ENCODE assay signal across 16 cellular contexts in the genomic region with DNA sequence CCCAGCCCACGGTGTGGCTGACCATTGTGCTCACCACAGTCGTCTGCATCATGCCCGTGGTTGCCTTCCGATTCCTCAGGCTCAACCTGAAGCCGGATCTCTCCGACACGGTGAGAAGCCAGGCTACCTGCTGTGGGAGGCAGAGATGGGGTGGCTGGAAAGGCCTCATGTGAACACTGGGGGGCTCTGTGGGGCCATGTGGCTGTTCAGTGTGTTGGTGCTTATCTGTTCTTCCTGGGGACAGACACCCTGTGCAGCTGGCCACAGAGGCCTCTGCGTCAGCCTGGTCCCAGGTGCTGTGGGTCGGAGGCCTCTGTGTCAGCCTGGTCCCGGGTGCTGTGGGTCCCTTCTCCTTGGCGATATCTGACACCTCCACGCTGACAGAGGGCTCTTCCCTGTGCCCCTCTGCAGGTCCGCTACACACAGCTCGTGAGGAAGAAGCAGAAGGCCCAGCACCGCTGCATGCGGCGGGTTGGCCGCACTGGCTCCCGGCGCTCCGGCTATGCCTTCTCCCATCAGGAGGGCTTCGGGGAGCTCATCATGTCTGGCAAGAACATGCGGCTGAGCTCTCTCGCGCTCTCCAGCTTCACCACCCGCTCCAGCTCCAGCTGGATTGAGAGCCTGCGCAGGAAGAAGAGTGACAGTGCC. TPM values are rescaled to one million over a fixed set of nuclear protein-coding genes. Genes with fewer than 3 reads are reported as not detected.
DNase-seq lines count a peak whose midpoint lies in the region; ATAC-seq and TF ChIP-seq lines count a peak whose summit lies in the region.
"Had no signal": no experiment of that assay in that cellular context is flagged by ENCODE, and none has a peak within 500 bp of the region (broad histone marks: within the 10 kb centered on the region; RNA-seq: fewer than 3 reads in every experiment).

No MANE protein-coding gene starts in this region.

- H3K4me3 ChIP-seq in HEK293 (ENCODE audit: low read depth, low read length) (no peak overlapping the region), WERI-Rb-1 (ENCODE audit: low read depth, low read length) (no peak overlapping the region)
- no peak overlapping the region for H3K4me3 ChIP-seq in naive thymus-derived CD4-positive, alpha-beta T cell (ENCODE audit: low read length)
- H3K4me3 ChIP-seq: cardiac muscle cell, esophagus muscularis mucosa, SK-N-MC, uterus had no signal

- H3K9me3 Mint-ChIP-seq in activated CD4-positive, alpha-beta memory T cell treated with anti-CD3 and anti-CD28 coated beads for 36 hours = no peaks in the 10 kb centered on the region
- no peaks in the 10 kb centered on the region for H3K9me3 Mint-ChIP-seq in activated CD4-positive, alpha-beta memory T cell treated with anti-CD3 and anti-CD28 coated beads, Interleukin-2, amount 10 ng/mL, durations not matched to agents 7 days and 5 days
- H3K9me3 Mint-ChIP-seq in naive thymus-derived CD4-positive, alpha-beta T cell = no peaks in the 10 kb centered on the region

- peaks cover 53% of the 10 kb centered on the region for H3K36me3 Mint-ChIP-seq in activated CD4-positive, alpha-beta memory T cell treated with anti-CD3 and anti-CD28 coated beads for 36 hours
- peaks cover 70% of the 10 kb centered on the region for H3K36me3 Mint-ChIP-seq in activated CD4-positive, alpha-beta memory T cell treated with anti-CD3 and anti-CD28 coated beads, Interleukin-2, amount 10 ng/mL, durations not matched to agents 7 days and 5 days (ENCODE audit: low read depth)
- peaks cover 6 to 50% (median 28%) of the 10 kb centered on the region in 5 donors for H3K36me3 Mint-ChIP-seq in naive thymus-derived CD4-positive, alpha-beta T cell

- no peak overlapping the region for H3K4me3 Mint-ChIP-seq in activated CD4-positive, alpha-beta memory T cell treated with anti-CD3 and anti-CD28 coated beads for 36 hours
- H3K4me3 Mint-ChIP-seq in activated CD4-positive, alpha-beta memory T cell treated with anti-CD3 and anti-CD28 coated beads, Interleukin-2, amount 10 ng/mL, durations not matched to agents 7 days and 5 days = no peak overlapping the region
- H3K4me3 Mint-ChIP-seq in naive thymus-derived CD4-positive, alpha-beta T cell = peak overlapping the region in 1 of 10 donors; percentile 20

- no peaks in the 10 kb centered on the region for H3K27me3 Mint-ChIP-seq in activated CD4-positive, alpha-beta memory T cell treated with anti-CD3 and anti-CD28 coated beads for 36 hours
- H3K27me3 Mint-ChIP-seq in activated CD4-positive, alpha-beta memory T cell treated with anti-CD3 and anti-CD28 coated beads, Interleukin-2, amount 10 ng/mL, durations not matched to agents 7 days and 5 days = no peaks in the 10 kb centered on the region
- H3K27me3 Mint-ChIP-seq in naive thymus-derived CD4-positive, alpha-beta T cell = no peaks in the 10 kb centered on the region

- ATAC-seq in naive thymus-derived CD4-positive, alpha-beta T cell = no peak
- ATAC-seq in HG03442 (IDR thresholded peaks at IDR 0.05; ENCODE audit: unreplicated experiment) (no peak), HG03039 (IDR thresholded peaks at IDR 0.05; ENCODE audit: unreplicated experiment) (no peak)

- intact Hi-C loops in activated CD4-positive, alpha-beta memory T cell treated with anti-CD3 and anti-CD28 coated beads for 36 hours (cut with micrococcal nuclease) = no loop called here
- intact Hi-C loops in naive thymus-derived CD4-positive, alpha-beta T cell (cut with micrococcal nuclease) = loop anchor here in 1 of 2 donors (1.0 kb wide), 1 partner anchor 130 kb away; no protein-coding TSS in a partner anchor

- H3K27ac Mint-ChIP-seq in activated CD4-positive, alpha-beta memory T cell treated with anti-CD3 and anti-CD28 coated beads for 36 hours = peak overlapping the region; percentile 39
- H3K27ac Mint-ChIP-seq in activated CD4-positive, alpha-beta memory T cell treated with anti-CD3 and anti-CD28 coated beads, Interleukin-2, amount 10 ng/mL, durations not matched to agents 7 days and 5 days = no peak overlapping the region
- peak overlapping the region in 8 of 9 donors; percentile 1 to 100 (median 68) for H3K27ac Mint-ChIP-seq in naive thymus-derived CD4-positive, alpha-beta T cell

- 0 out of 2 replicates have a peak, but pooled peaks cover 1% of the 10 kb centered on the region for H3K4me1 ChIP-seq in HEK293 (ENCODE audit: control insufficient read depth, insufficient read depth, low read length)
- peaks cover 44 to 46% of the 10 kb centered on the region in 2 donors for H3K4me1 ChIP-seq in naive thymus-derived CD4-positive, alpha-beta T cell (ENCODE audit: control insufficient read depth in 2 of 2, insufficient read depth in 2 of 2, low read length in 2 of 2)
- H3K4me1 ChIP-seq: parathyroid adenoma had no signal

- no peaks in the 10 kb centered on the region for H3K9me3 ChIP-seq in HEK293 (ENCODE audit: control insufficient read depth, insufficient read depth, low read depth, low read length)
- no peaks in the 10 kb centered on the region for H3K9me3 ChIP-seq in WERI-Rb-1 (ENCODE audit: severe bottlenecking)
- no peaks in the 10 kb centered on the region for H3K9me3 ChIP-seq in naive thymus-derived CD4-positive, alpha-beta T cell (ENCODE audit: control insufficient read depth in 2 of 3, low read length in 3 of 3)
- H3K9me3 ChIP-seq: esophagus muscularis mucosa, uterus had no signal

- no peak for DNase-seq in activated CD4-positive, alpha-beta memory T cell treated with anti-CD3 and anti-CD28 coated beads for 36 hours
- no peak for DNase-seq in activated CD4-positive, alpha-beta memory T cell treated with anti-CD3 and anti-CD28 coated beads, Interleukin-2, amount 10 ng/mL, durations not matched to agents 7 days and 5 days
- DNase-seq in WERI-Rb-1 (no peak), HuH-7 (ENCODE audit: low spot score) (no peak)
- DNase-seq in naive thymus-derived CD4-positive, alpha-beta T cell = no peak
- DNase-seq: activated CD4-positive, CD25-positive, alpha-beta regulatory T cell; stimulated activated CD8-positive, alpha-beta memory T cell treated with anti-CD3 and anti-CD28 coated beads, Interleukin-4, amount 100 ng/mL, for 48 hours; uterus had no signal

- peaks cover 4 to 63% of the 10 kb centered on the region in 2 experiments; a peak in 2 of 3 replicates for H3K36me3 ChIP-seq in HEK293 (ENCODE audit: control insufficient read depth in 2 of 2, insufficient read depth in 1 of 2, low read length in 2 of 2)
- H3K36me3 ChIP-seq in WERI-Rb-1 = peaks cover 58% of the 10 kb centered on the region
- H3K36me3 ChIP-seq in naive thymus-derived CD4-positive, alpha-beta T cell (ENCODE audit: control insufficient read depth in 2 of 3, insufficient read depth in 3 of 3, low read length in 3 of 3) = peaks cover 25 to 65% (median 35%) of the 10 kb centered on the region in 3 experiments
- H3K36me3 ChIP-seq: uterus had no signal

- POLR2A ChIA-PET in activated CD4-positive, alpha-beta memory T cell treated with anti-CD3 and anti-CD28 coated beads for 36 hours (lab: Charles Lee) = no interaction called here
- POLR2A ChIA-PET in activated CD4-positive, alpha-beta memory T cell treated with anti-CD3 and anti-CD28 coated beads, Interleukin-2, amount 10 ng/mL, durations not matched to agents 7 days and 5 days (lab: Charles Lee) = interaction anchor here (1.1 kb wide), 1 partner anchor 117 kb away, joined by 3 read pairs; no protein-coding TSS in a partner anchor
- POLR2A ChIA-PET in HEK293 (lab: Yijun Ruan, JAX) = no interaction called here
- POLR2A ChIA-PET in naive thymus-derived CD4-positive, alpha-beta T cell (lab: Charles Lee) = interaction anchor here (0.5 to 14.7 kb wide), 5 partner anchors 10 to 93 kb away, joined by 3 to 160 read pairs (median 5); a partner anchor contains a TSS

- TF ChIP-seq CTCF in HEK293 (tag by site-specific recombination; IDR thresholded peaks at IDR 0.05) (peak; percentile 41), WERI-Rb-1 (IDR thresholded peaks at IDR 0.05; ENCODE audit: low read depth, low read length) (peak; percentile 26; the same call in 1 of the 2 replicates)

- peaks cover 67% of the 10 kb centered on the region for H3K4me1 Mint-ChIP-seq in activated CD4-positive, alpha-beta memory T cell treated with anti-CD3 and anti-CD28 coated beads for 36 hours (ENCODE audit: low read depth)
- H3K4me1 Mint-ChIP-seq in activated CD4-positive, alpha-beta memory T cell treated with anti-CD3 and anti-CD28 coated beads, Interleukin-2, amount 10 ng/mL, durations not matched to agents 7 days and 5 days = peaks cover 63% of the 10 kb centered on the region
- H3K4me1 Mint-ChIP-seq in naive thymus-derived CD4-positive, alpha-beta T cell = peaks cover 45 to 88% (median 62%) of the 10 kb centered on the region in 7 donors

- CTCF ChIA-PET in activated CD4-positive, alpha-beta memory T cell treated with anti-CD3 and anti-CD28 coated beads for 36 hours (lab: Charles Lee) = interaction anchor here (1.1 to 13.9 kb wide), 4 partner anchors 14 to 132 kb away, joined by 3 to 177 read pairs (median 4); no protein-coding TSS in a partner anchor
- CTCF ChIA-PET in activated CD4-positive, alpha-beta memory T cell treated with anti-CD3 and anti-CD28 coated beads, Interleukin-2, amount 10 ng/mL, durations not matched to agents 7 days and 5 days (lab: Charles Lee) = interaction anchor here (1.7 to 10.2 kb wide), 2 partner anchors 13 to 19 kb away, joined by 3 to 138 read pairs; no protein-coding TSS in a partner anchor
- CTCF ChIA-PET in HEK293 (lab: Yijun Ruan, JAX) = interaction anchor here (0.8 to 1.4 kb wide), 3 partner anchors 13 to 198 kb away, joined by 3 to 7 read pairs (median 4); a partner anchor contains a TSS
- CTCF ChIA-PET in naive thymus-derived CD4-positive, alpha-beta T cell (lab: Charles Lee) = interaction anchor here (0.9 to 8.8 kb wide), 3 partner anchors 14 to 111 kb away, joined by 3 to 129 read pairs (median 3); a partner anchor contains a TSS

- H3K27me3 ChIP-seq in WERI-Rb-1 (ENCODE audit: insufficient read depth, low read depth, severe bottlenecking) = peaks cover 21% of the 10 kb centered on the region
- H3K27me3 ChIP-seq in naive thymus-derived CD4-positive, alpha-beta T cell (ENCODE audit: control insufficient read depth in 2 of 2, insufficient read depth in 2 of 2, low read length in 2 of 2) = no peaks in the 10 kb centered on the region
- H3K27me3 ChIP-seq: cardiac muscle cell, esophagus muscularis mucosa, uterus had no signal

- H3K27ac ChIP-seq in HEK293 (ENCODE audit: extremely low read depth, low read depth, low read length) (no peak overlapping the region), WERI-Rb-1 (no peak overlapping the region)
- peak overlapping the region; percentile 31 for H3K27ac ChIP-seq in naive thymus-derived CD4-positive, alpha-beta T cell (ENCODE audit: low read depth, low read length)
- H3K27ac ChIP-seq: cardiac muscle cell, parathyroid adenoma, SK-N-MC, uterus had no signal

RNA-seq across cellular contexts. Expression of a gene that starts 23.2 kb away (rescaled TPM):
- total RNA-seq in activated CD4-positive, alpha-beta memory T cell treated with anti-CD3 and anti-CD28 coated beads for 36 hours = 10 to 100 TPM; 58.5 to 59.9 TPM
- 100 to 1,000 TPM; 142 to 149 TPM for total RNA-seq in activated CD4-positive, alpha-beta memory T cell treated with anti-CD3 and anti-CD28 coated beads, Interleukin-2, amount 10 ng/mL, durations not matched to agents 7 days and 5 days
- total RNA-seq in naive thymus-derived CD4-positive, alpha-beta T cell = 100 to 1,000 TPM; 105 to 130 (median 117) TPM
- 10 to 100 TPM; 49.2 to 89.4 TPM for polyA plus RNA-seq in naive thymus-derived CD4-positive, alpha-beta T cell

RNA-seq across cellular contexts. Expression of a gene that starts 27.7 kb away (rescaled TPM):
- not detected for total RNA-seq in activated CD4-positive, alpha-beta memory T cell treated with anti-CD3 and anti-CD28 coated beads for 36 hours
- total RNA-seq in activated CD4-positive, alpha-beta memory T cell treated with anti-CD3 and anti-CD28 coated beads, Interleukin-2, amount 10 ng/mL, durations not matched to agents 7 days and 5 days = not detected
- under 1 TPM in 1 of 5 experiments, not detected in 4; 0.59 TPM for total RNA-seq in naive thymus-derived CD4-positive, alpha-beta T cell
- polyA plus RNA-seq in naive thymus-derived CD4-positive, alpha-beta T cell = not detected
- total RNA-seq: esophagus muscularis mucosa, MCF 10A, uterus had no signal

RNA-seq across cellular contexts. Expression of a gene that starts 56.6 kb away (rescaled TPM):
- total RNA-seq in activated CD4-positive, alpha-beta memory T cell treated with anti-CD3 and anti-CD28 coated beads for 36 hours = 10 to 100 TPM; 30.2 to 30.5 TPM
- total RNA-seq in activated CD4-positive, alpha-beta memory T cell treated with anti-CD3 and anti-CD28 coated beads, Interleukin-2, amount 10 ng/mL, durations not matched to agents 7 days and 5 days = 10 to 100 TPM; 15.7 to 16.0 TPM
- 10 to 100 TPM in 4 of 5 experiments, 1 to 10 TPM in 1; 5.2 to 91.6 (median 85.6) TPM for total RNA-seq in naive thymus-derived CD4-positive, alpha-beta T cell
- polyA plus RNA-seq in naive thymus-derived CD4-positive, alpha-beta T cell = 10 to 100 TPM; 55.1 to 66.3 TPM

Comparison
In these comparisons a context has a peak if more than half of its experiments do, and no peak if none do; other contexts are left out.
1. POLR2A ChIA-PET loops: an anchor here in activated CD4-positive, alpha-beta memory T cell treated with anti-CD3 and anti-CD28 coated beads, Interleukin-2, amount 10 ng/mL, durations not matched to agents 7 days and 5 days (1.1 kb wide) and naive thymus-derived CD4-positive, alpha-beta T cell (0.5 to 14.7 kb wide); none called in activated CD4-positive, alpha-beta memory T cell treated with anti-CD3 and anti-CD28 coated beads for 36 hours and HEK293.